ENCODE assay signal across 1 cellular context in the genomic region with DNA sequence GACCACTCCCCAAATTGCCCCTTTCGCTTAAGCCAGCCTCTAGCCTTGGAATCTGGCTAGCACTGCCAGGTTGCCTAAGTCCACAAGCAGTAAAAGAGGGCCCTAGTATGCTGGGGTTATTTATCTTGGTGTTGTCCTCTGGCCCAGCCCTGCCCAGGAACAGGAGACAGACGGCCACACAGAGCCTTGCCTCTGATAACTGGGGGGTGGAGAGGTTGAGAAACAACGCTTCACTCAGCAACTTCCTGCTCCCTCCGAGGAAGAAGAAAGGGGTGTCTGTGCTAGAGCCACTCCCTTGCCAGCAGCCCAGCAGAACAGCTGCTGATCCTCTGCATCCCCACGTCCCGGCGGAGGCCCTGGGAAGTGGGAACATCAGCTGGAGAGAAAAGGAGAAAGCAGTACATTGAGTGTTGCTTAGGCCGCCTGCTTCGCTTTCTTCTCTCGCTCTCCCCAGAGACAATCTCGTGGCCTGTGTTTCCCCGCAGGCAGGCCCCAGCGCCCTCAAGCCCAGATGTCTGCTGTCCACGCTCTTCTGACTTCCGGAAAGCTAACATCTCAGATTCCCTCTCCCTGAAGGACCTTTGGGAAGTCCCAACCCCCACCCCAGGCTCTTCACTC.
TF ChIP-seq lines count a peak whose summit lies in the region.

No MANE protein-coding gene starts in this region.

TF ChIP-seq in HepG2, 621 proteins besides CTCF, POLR2A, EP300 and RAD21 (continued from another document and continues in another):
- TF ChIP-seq ASH2L (IDR thresholded peaks at IDR 0.05; ENCODE audit: insufficient read length, low read depth, low read length), result no peak
- no peak for TF ChIP-seq ZNF530 (CRISPR knock-in tag; IDR thresholded peaks at IDR 0.05; ENCODE audit: low read depth)
- no peak for TF ChIP-seq SMARCE1 (IDR thresholded peaks at IDR 0.05; ENCODE audit: borderline replicate concordance)
- TF ChIP-seq, protein P1, sequence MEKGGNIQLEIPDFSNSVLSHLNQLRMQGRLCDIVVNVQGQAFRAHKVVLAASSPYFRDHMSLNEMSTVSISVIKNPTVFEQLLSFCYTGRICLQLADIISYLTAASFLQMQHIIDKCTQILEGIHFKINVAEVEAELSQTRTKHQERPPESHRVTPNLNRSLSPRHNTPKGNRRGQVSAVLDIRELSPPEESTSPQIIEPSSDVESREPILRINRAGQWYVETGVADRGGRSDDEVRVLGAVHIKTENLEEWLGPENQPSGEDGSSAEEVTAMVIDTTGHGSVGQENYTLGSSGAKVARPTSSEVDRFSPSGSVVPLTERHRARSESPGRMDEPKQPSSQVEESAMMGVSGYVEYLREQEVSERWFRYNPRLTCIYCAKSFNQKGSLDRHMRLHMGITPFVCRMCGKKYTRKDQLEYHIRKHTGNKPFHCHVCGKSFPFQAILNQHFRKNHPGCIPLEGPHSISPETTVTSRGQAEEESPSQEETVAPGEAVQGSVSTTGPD (CRISPR knock-in tag; IDR thresholded peaks at IDR 0.05), result no peak
- TF ChIP-seq, protein P2, sequence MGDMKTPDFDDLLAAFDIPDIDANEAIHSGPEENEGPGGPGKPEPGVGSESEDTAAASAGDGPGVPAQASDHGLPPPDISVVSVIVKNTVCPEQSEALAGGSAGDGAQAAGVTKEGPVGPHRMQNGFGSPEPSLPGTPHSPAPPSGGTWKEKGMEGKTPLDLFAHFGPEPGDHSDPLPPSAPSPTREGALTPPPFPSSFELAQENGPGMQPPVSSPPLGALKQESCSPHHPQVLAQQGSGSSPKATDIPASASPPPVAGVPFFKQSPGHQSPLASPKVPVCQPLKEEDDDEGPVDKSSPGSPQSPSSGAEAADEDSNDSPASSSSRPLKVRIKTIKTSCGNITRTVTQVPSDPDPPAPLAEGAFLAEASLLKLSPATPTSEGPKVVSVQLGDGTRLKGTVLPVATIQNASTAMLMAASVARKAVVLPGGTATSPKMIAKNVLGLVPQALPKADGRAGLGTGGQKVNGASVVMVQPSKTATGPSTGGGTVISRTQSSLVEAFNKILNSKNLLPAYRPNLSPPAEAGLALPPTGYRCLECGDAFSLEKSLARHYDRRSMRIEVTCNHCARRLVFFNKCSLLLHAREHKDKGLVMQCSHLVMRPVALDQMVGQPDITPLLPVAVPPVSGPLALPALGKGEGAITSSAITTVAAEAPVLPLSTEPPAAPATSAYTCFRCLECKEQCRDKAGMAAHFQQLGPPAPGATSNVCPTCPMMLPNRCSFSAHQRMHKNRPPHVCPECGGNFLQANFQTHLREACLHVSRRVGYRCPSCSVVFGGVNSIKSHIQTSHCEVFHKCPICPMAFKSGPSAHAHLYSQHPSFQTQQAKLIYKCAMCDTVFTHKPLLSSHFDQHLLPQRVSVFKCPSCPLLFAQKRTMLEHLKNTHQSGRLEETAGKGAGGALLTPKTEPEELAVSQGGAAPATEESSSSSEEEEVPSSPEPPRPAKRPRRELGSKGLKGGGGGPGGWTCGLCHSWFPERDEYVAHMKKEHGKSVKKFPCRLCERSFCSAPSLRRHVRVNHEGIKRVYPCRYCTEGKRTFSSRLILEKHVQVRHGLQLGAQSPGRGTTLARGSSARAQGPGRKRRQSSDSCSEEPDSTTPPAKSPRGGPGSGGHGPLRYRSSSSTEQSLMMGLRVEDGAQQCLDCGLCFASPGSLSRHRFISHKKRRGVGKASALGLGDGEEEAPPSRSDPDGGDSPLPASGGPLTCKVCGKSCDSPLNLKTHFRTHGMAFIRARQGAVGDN (CRISPR knock-in tag; IDR thresholded peaks at IDR 0.05), result peak; percentile 95
- TF ChIP-seq HHEX (CRISPR knock-in tag; IDR thresholded peaks at IDR 0.05), result no peak
- TF ChIP-seq, protein P3, sequence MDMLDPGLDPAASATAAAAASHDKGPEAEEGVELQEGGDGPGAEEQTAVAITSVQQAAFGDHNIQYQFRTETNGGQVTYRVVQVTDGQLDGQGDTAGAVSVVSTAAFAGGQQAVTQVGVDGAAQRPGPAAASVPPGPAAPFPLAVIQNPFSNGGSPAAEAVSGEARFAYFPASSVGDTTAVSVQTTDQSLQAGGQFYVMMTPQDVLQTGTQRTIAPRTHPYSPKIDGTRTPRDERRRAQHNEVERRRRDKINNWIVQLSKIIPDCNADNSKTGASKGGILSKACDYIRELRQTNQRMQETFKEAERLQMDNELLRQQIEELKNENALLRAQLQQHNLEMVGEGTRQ (IDR thresholded peaks at IDR 0.05; ENCODE audit: low read depth, low read length), result no peak
- TF ChIP-seq, protein P3 (CRISPR knock-in tag; IDR thresholded peaks at IDR 0.05; ENCODE audit: borderline replicate concordance), result no peak
- no peak for TF ChIP-seq SMARCC2 (IDR thresholded peaks at IDR 0.05)
- TF ChIP-seq NCOR1 (IDR thresholded peaks at IDR 0.05; ENCODE audit: borderline replicate concordance, low read length), result no peak
- 0 out of 2 replicates have a peak, but pooled peaks have one; percentile 27 for TF ChIP-seq KMT2B (CRISPR knock-in tag; IDR thresholded peaks at IDR 0.05)
- TF ChIP-seq, protein P4, sequence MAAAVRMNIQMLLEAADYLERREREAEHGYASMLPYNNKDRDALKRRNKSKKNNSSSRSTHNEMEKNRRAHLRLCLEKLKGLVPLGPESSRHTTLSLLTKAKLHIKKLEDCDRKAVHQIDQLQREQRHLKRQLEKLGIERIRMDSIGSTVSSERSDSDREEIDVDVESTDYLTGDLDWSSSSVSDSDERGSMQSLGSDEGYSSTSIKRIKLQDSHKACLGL (CRISPR knock-in tag; IDR thresholded peaks at IDR 0.05), result no peak
- TF ChIP-seq, protein P5, sequence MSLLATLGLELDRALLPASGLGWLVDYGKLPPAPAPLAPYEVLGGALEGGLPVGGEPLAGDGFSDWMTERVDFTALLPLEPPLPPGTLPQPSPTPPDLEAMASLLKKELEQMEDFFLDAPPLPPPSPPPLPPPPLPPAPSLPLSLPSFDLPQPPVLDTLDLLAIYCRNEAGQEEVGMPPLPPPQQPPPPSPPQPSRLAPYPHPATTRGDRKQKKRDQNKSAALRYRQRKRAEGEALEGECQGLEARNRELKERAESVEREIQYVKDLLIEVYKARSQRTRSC (CRISPR knock-in tag; IDR thresholded peaks at IDR 0.05; ENCODE audit: low read depth), result no peak
- TF ChIP-seq MTA1 (CRISPR knock-in tag; IDR thresholded peaks at IDR 0.05; ENCODE audit: borderline replicate concordance), result peak; percentile 57; the same call in 1 of the 2 replicates
- TF ChIP-seq, protein P6, sequence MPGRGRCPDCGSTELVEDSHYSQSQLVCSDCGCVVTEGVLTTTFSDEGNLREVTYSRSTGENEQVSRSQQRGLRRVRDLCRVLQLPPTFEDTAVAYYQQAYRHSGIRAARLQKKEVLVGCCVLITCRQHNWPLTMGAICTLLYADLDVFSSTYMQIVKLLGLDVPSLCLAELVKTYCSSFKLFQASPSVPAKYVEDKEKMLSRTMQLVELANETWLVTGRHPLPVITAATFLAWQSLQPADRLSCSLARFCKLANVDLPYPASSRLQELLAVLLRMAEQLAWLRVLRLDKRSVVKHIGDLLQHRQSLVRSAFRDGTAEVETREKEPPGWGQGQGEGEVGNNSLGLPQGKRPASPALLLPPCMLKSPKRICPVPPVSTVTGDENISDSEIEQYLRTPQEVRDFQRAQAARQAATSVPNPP (CRISPR knock-in tag; IDR thresholded peaks at IDR 0.05), result no peak
- TF ChIP-seq, protein P7, sequence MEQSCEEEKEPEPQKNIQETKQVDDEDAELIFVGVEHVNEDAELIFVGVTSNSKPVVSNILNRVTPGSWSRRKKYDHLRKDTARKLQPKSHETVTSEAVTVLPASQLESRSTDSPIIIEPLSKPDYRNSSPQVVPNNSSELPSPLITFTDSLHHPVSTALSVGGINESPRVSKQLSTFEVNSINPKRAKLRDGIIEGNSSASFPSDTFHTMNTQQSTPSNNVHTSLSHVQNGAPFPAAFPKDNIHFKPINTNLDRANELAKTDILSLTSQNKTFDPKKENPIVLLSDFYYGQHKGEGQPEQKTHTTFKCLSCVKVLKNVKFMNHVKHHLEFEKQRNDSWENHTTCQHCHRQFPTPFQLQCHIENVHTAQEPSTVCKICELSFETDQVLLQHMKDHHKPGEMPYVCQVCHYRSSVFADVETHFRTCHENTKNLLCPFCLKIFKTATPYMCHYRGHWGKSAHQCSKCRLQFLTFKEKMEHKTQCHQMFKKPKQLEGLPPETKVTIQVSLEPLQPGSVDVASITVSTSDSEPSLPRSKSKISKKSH (CRISPR knock-in tag; IDR thresholded peaks at IDR 0.05; ENCODE audit: borderline replicate concordance), result no peak
- no peak for TF ChIP-seq PHF5A (CRISPR knock-in tag; IDR thresholded peaks at IDR 0.05; ENCODE audit: low read depth, unreplicated experiment)
- peak; percentile 56; the same call in 1 of the 2 replicates for TF ChIP-seq POLR2AphosphoS5 (IDR thresholded peaks at IDR 0.05; ENCODE audit: low read depth, low read length)
- no peak for TF ChIP-seq ZNF850 (CRISPR knock-in tag; conservative IDR thresholded peaks at IDR 0.05)
- no peak for TF ChIP-seq NFE2L1 (CRISPR knock-in tag; IDR thresholded peaks at IDR 0.05; ENCODE audit: borderline replicate concordance)
- 0 out of 2 replicates have a peak, but pooled peaks have one; percentile 41 for TF ChIP-seq ZNF331 (CRISPR knock-in tag; IDR thresholded peaks at IDR 0.05)
- TF ChIP-seq ZNF83 (CRISPR knock-in tag; IDR thresholded peaks at IDR 0.05; ENCODE audit: borderline replicate concordance), result no peak
- TF ChIP-seq, protein P8, sequence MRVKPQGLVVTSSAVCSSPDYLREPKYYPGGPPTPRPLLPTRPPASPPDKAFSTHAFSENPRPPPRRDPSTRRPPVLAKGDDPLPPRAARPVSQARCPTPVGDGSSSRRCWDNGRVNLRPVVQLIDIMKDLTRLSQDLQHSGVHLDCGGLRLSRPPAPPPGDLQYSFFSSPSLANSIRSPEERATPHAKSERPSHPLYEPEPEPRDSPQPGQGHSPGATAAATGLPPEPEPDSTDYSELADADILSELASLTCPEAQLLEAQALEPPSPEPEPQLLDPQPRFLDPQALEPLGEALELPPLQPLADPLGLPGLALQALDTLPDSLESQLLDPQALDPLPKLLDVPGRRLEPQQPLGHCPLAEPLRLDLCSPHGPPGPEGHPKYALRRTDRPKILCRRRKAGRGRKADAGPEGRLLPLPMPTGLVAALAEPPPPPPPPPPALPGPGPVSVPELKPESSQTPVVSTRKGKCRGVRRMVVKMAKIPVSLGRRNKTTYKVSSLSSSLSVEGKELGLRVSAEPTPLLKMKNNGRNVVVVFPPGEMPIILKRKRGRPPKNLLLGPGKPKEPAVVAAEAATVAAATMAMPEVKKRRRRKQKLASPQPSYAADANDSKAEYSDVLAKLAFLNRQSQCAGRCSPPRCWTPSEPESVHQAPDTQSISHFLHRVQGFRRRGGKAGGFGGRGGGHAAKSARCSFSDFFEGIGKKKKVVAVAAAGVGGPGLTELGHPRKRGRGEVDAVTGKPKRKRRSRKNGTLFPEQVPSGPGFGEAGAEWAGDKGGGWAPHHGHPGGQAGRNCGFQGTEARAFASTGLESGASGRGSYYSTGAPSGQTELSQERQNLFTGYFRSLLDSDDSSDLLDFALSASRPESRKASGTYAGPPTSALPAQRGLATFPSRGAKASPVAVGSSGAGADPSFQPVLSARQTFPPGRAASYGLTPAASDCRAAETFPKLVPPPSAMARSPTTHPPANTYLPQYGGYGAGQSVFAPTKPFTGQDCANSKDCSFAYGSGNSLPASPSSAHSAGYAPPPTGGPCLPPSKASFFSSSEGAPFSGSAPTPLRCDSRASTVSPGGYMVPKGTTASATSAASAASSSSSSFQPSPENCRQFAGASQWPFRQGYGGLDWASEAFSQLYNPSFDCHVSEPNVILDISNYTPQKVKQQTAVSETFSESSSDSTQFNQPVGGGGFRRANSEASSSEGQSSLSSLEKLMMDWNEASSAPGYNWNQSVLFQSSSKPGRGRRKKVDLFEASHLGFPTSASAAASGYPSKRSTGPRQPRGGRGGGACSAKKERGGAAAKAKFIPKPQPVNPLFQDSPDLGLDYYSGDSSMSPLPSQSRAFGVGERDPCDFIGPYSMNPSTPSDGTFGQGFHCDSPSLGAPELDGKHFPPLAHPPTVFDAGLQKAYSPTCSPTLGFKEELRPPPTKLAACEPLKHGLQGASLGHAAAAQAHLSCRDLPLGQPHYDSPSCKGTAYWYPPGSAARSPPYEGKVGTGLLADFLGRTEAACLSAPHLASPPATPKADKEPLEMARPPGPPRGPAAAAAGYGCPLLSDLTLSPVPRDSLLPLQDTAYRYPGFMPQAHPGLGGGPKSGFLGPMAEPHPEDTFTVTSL (CRISPR knock-in tag; IDR thresholded peaks at IDR 0.05; ENCODE audit: borderline replicate concordance), result peak; percentile 50; the same call in 1 of the 2 replicates
- TF ChIP-seq, protein P9, sequence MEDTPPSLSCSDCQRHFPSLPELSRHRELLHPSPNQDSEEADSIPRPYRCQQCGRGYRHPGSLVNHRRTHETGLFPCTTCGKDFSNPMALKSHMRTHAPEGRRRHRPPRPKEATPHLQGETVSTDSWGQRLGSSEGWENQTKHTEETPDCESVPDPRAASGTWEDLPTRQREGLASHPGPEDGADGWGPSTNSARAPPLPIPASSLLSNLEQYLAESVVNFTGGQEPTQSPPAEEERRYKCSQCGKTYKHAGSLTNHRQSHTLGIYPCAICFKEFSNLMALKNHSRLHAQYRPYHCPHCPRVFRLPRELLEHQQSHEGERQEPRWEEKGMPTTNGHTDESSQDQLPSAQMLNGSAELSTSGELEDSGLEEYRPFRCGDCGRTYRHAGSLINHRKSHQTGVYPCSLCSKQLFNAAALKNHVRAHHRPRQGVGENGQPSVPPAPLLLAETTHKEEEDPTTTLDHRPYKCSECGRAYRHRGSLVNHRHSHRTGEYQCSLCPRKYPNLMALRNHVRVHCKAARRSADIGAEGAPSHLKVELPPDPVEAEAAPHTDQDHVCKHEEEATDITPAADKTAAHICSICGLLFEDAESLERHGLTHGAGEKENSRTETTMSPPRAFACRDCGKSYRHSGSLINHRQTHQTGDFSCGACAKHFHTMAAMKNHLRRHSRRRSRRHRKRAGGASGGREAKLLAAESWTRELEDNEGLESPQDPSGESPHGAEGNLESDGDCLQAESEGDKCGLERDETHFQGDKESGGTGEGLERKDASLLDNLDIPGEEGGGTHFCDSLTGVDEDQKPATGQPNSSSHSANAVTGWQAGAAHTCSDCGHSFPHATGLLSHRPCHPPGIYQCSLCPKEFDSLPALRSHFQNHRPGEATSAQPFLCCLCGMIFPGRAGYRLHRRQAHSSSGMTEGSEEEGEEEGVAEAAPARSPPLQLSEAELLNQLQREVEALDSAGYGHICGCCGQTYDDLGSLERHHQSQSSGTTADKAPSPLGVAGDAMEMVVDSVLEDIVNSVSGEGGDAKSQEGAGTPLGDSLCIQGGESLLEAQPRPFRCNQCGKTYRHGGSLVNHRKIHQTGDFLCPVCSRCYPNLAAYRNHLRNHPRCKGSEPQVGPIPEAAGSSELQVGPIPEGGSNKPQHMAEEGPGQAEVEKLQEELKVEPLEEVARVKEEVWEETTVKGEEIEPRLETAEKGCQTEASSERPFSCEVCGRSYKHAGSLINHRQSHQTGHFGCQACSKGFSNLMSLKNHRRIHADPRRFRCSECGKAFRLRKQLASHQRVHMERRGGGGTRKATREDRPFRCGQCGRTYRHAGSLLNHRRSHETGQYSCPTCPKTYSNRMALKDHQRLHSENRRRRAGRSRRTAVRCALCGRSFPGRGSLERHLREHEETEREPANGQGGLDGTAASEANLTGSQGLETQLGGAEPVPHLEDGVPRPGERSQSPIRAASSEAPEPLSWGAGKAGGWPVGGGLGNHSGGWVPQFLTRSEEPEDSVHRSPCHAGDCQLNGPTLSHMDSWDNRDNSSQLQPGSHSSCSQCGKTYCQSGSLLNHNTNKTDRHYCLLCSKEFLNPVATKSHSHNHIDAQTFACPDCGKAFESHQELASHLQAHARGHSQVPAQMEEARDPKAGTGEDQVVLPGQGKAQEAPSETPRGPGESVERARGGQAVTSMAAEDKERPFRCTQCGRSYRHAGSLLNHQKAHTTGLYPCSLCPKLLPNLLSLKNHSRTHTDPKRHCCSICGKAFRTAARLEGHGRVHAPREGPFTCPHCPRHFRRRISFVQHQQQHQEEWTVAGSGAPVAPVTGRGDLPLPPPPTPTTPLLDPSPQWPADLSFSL (CRISPR knock-in tag; IDR thresholded peaks at IDR 0.05), result no peak
- peak; percentile 20; the same call in 1 of the 2 replicates for TF ChIP-seq STAG1 (CRISPR knock-in tag; IDR thresholded peaks at IDR 0.05)
